9 cellular contexts compared by ENCODE assay signal in genomic region chr7:28178537-28178936, GRCh38. TPM values are rescaled to one million over a fixed set of nuclear protein-coding genes. Genes with fewer than 3 reads are reported as not detected.
DNase-seq lines count a peak whose midpoint lies in the region; FAIRE-seq and TF ChIP-seq lines count a peak whose summit lies in the region.
"Had no signal": no experiment of that assay in that cellular context is flagged by ENCODE, and none has a peak within 500 bp of the region (broad histone marks: within the 10 kb centered on the region; RNA-seq: fewer than 3 reads in every experiment).

No MANE protein-coding gene starts in this region.

- in situ Hi-C loops in HAP-1 (cut with MboI; ENCODE audit: low sequenced_read_pairs) = no loop called here
- in situ Hi-C loops in astrocyte of the cerebellum (cut with HindIII; ENCODE audit: low sequenced_read_pairs) = no loop called here

- H2AFZ ChIP-seq in ACC112 (ENCODE audit: low read length, unreplicated experiment) = peak overlapping the region; percentile 28

- H3K4me3 ChIP-seq in ACC112 (ENCODE audit: low read depth, low read length) (peak overlapping the region; percentile 93), HAP-1 (peak overlapping the region; percentile 33), astrocyte of the cerebellum (ENCODE audit: low read depth, low read length) (peak overlapping the region; percentile 68), muscle layer of duodenum (ENCODE audit: low read depth in 1 of 2, low read length in 2 of 2) (peak overlapping the region; percentile 76 to 77)

- H3K27ac ChIP-seq in ACC112 (ENCODE audit: low read depth, low read length) (peak overlapping the region; percentile 53), muscle layer of duodenum (ENCODE audit: low read length) (peak overlapping the region; percentile 24)

- H3K36me3 ChIP-seq in ACC112 (ENCODE audit: insufficient read depth, low read length) (no peaks in the 10 kb centered on the region), HAP-1 (replicated peaks) (no peaks in the 10 kb centered on the region), muscle layer of duodenum (ENCODE audit: control insufficient read depth in 1 of 2, insufficient read depth in 2 of 2, low read length in 2 of 2) (no peaks in the 10 kb centered on the region)

- peaks cover 22% of the 10 kb centered on the region for H3K4me1 ChIP-seq in ACC112 (ENCODE audit: control insufficient read depth, insufficient read depth, low read length, unreplicated experiment)
- peaks cover 3% of the 10 kb centered on the region for H3K4me1 ChIP-seq in HAP-1
- peaks cover 5 to 25% of the 10 kb centered on the region in 2 donors for H3K4me1 ChIP-seq in muscle layer of duodenum (ENCODE audit: control insufficient read depth in 1 of 2, insufficient read depth in 2 of 2, low read length in 2 of 2)

- TF ChIP-seq CTCF in astrocyte of the cerebellum (IDR thresholded peaks at IDR 0.05; ENCODE audit: low read depth, low read length, missing control alignments) = no peak

- no peaks in the 10 kb centered on the region for H3K9me3 ChIP-seq in HAP-1
- no peaks in the 10 kb centered on the region for H3K9me3 ChIP-seq in muscle layer of duodenum (ENCODE audit: control insufficient read depth in 1 of 2, low read length in 2 of 2)

- H3K27me3 ChIP-seq in ACC112 (ENCODE audit: insufficient read depth, low read length) (no peaks in the 10 kb centered on the region), HAP-1 (ENCODE audit: low read depth) (no peaks in the 10 kb centered on the region), muscle layer of duodenum (ENCODE audit: low read depth, low read length) (no peaks in the 10 kb centered on the region)

- H3K79me2 ChIP-seq in ACC112 (ENCODE audit: control insufficient read depth, insufficient read depth, low read length, unreplicated experiment) = peaks cover 53% of the 10 kb centered on the region

- DNase-seq in HAP-1 (ENCODE audit: low spot score in 2 of 2) (no peak), astrocyte of the cerebellum (ENCODE audit: low read depth) (no peak), NCI-H2107 treated with DMSO at 0.1 percent for 48 hours (lab: John Stamatoyannopoulos, UW; ENCODE audit: unreplicated experiment) (no peak), T-helper 9 cell (no peak), GM12892 (ENCODE audit: insufficient read length) (no peak), activated gamma-delta T cell treated with Interleukin-2 at 50 U/mL for 16 hours (no peak)
- DNase-seq: islet precursor cell had no signal

- TF ChIP-seq POLR2A in GM12892 (IDR thresholded peaks at IDR 0.05; ENCODE audit: low read depth, low read length) = no peak

- no peak for FAIRE-seq in GM12892 (lab: Jason Lieb, UNC)

RNA-seq across cellular contexts. Expression of gene JAZF1, which starts 2.1 kb away (rescaled TPM):
- 0.25 TPM for polyA plus RNA-seq in GM12892 (2012; ENCODE audit: missing spikeins)

Comparison
In these comparisons a context has a peak if more than half of its experiments do, and no peak if none do; other contexts are left out.
1. H3K4me3 ChIP-seq: peak in every context shown above with its lines; median percentile 93 in ACC112; 76 in muscle layer of duodenum; 68 in astrocyte of the cerebellum; 33 in HAP-1.